In the genomic region with DNA sequence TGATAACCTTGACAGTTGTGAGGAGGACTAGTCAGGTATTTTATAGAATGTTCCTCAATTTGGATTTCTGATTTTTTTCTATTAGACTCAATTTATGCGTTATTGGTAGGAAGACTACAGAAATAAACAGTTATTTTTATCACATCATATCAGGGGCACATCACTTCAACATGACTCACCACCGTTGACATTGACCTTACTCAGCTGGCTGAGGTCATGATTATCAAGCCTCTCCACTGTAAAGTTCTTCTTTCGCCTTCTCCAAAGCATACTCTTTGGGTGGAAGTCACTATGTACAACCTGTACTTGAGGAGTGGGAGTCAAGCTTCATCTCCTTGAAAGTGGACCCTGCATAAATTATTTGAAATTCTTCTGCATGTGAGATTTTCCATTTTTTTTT, we compare ENCODE assay signal across 15 cellular contexts.
"Had no signal": no experiment of that assay in that cellular context is flagged by ENCODE, and none has a peak within 500 bp of the region (broad histone marks: within the 10 kb centered on the region; RNA-seq: fewer than 3 reads in every experiment).

No MANE protein-coding gene starts in this region.

- H3K4me1 ChIP-seq: ascending aorta, colonic mucosa, tibial artery had no signal

- FAIRE-seq: endometrium had no signal

- H3K4me3 ChIP-seq: ascending aorta, colonic mucosa, skin epidermis, tibial artery had no signal

- H3K9me3 ChIP-seq: ascending aorta, colonic mucosa, tibial artery had no signal

- H3K27me3 ChIP-seq: ascending aorta, colonic mucosa, tibial artery had no signal

- H3K27ac ChIP-seq: ascending aorta, colonic mucosa, skin epidermis, tibial artery had no signal

- H3K36me3 ChIP-seq: ascending aorta, colonic mucosa, tibial artery had no signal

- DNase-seq: activated CD4-positive, alpha-beta T cell treated with anti-CD3 and anti-CD28 coated beads, Interleukin-2, amount 10 ng/mL, durations not matched to agents 24 days and 14 days; activated CD4-positive, CD25-positive, alpha-beta regulatory T cell; activated naive CD4-positive, alpha-beta T cell; activated naive CD8-positive, alpha-beta T cell treated with anti-CD3 and anti-CD28 coated beads, Interleukin-2, amount 10 ng/mL, durations not matched to agents 7 days and 5 days; colonic mucosa; glutamatergic neuron; nephron progenitor cell; occipital lobe; stimulated activated CD4-positive, alpha-beta T cell treated with anti-CD3 and anti-CD28 coated beads, Interleukin-15, amount 100 ng/mL, for 24 hours; stimulated activated CD4-positive, alpha-beta T cell treated with anti-CD3 and anti-CD28 coated beads, Interleukin-4, amount 100 ng/mL, for 24 hours; stimulated activated naive CD4-positive, alpha-beta T cell; tibial artery had no signal
